8 cellular contexts compared by ENCODE assay signal in the genomic region with DNA sequence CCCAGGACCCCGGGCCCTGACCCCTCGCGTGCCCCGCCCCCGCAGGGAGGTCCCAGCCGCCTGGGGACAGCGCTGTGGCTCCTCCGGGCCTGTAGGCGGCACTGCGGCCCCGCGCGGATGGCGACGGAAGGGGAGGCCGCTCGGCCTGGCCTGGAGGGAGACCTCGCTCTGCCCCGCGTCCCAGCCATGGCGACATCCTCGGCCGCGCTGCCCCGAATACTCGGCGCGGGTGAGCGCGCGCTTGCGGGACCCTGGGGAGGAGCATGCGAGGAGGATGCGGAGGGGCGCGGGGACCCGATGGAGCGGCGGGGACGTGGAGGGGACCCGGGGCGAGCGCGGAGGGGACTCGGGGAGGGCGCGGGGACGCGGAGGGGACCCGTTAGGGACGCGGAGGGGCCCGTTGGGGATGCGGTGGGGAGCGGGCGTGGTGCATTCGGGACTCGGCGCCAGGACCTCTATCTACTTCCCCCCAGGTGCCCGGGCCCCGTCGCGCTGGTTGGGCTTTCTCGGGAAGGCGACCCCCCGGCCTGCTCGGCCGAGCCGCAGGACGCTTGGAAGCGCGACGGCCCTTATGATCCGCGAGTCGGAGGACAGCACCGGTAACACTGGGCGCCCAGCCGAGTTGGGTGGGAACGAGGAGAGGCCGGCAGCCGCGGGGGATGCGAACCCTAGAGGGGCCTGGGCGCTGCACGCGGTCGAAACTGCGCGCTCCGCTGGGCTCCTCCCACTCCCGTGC. TPM values are rescaled to one million over a fixed set of nuclear protein-coding genes. Genes with fewer than 3 reads are reported as not detected.
DNase-seq lines count a peak whose midpoint lies in the region; ATAC-seq and TF ChIP-seq lines count a peak whose summit lies in the region.

TSS of gene MRPS2 (plus strand) at position 158 of the 736 bp plus-strand sequence. CDS start at position 187, 29 bp downstream.

- intact Hi-C loops in heart left ventricle (cut with DNase I) (no loop called here), posterior vena cava (cut with DNase I) (no loop called here)

- DNase-seq in G401 (ENCODE audit: low spot score) (peak; percentile 83), H7 (peak; percentile 99), MG63 (peak; percentile 89), T follicular helper cell (ENCODE audit: low read depth) (peak; percentile 69), adipocyte (ENCODE audit: low read depth) (peak; percentile 95), heart left ventricle (peak; percentile 89 to 95 (median 91)), posterior vena cava (ENCODE audit: low spot score) (peak; percentile 96), upper lobe of left lung (peak; percentile 90 to 98)

- H3K27me3 ChIP-seq in H7 (ENCODE audit: control insufficient read depth, insufficient read depth, low read length) = no peaks in the 10 kb centered on the region; the same call in 1 of the 2 replicates
- no peaks in the 10 kb centered on the region for H3K27me3 ChIP-seq in MG63
- no peaks in the 10 kb centered on the region for H3K27me3 ChIP-seq in adipocyte (replicated peaks; ENCODE audit: control insufficient read depth, insufficient read depth, low read length)
- H3K27me3 ChIP-seq in heart left ventricle = no peaks in the 10 kb centered on the region
- H3K27me3 ChIP-seq in upper lobe of left lung = no peaks in the 10 kb centered on the region

- 0 to 1% (median 1%) methylated on average over 8 to 92 of the region's 92 CpGs for WGBS in heart left ventricle, 4 donors
- WGBS in upper lobe of left lung, 2 donors = 0 to 1% methylated on average over 3 to 14 of the region's 92 CpGs

- in situ Hi-C loops in G401 (cut with HindIII; ENCODE audit: low sequenced_read_pairs) = no loop called here

- H3K4me3 ChIP-seq in H7 (ENCODE audit: insufficient read depth, low read depth, low read length) (peak within 1 kb of the TSS; percentile 87), MG63 (peak within 1 kb of the TSS; percentile 84), adipocyte (ENCODE audit: low read length) (peak within 1 kb of the TSS; percentile 90), heart left ventricle (peak within 1 kb of the TSS; percentile 67 to 98 (median 92)), upper lobe of left lung (peak within 1 kb of the TSS; percentile 80 to 99 (median 88))

- H3K27ac ChIP-seq in heart left ventricle (peak within 1 kb of the TSS; percentile 34 to 91 (median 83)), upper lobe of left lung (peak within 1 kb of the TSS; percentile 80 to 87 (median 84))

- TF ChIP-seq POLR2A in heart left ventricle (IDR thresholded peaks at IDR 0.05) (peak in 1 of 2 donors; percentile 33), upper lobe of left lung (IDR thresholded peaks at IDR 0.05) (peak in 2 of 4 donors; percentile 39 to 63)

- TF ChIP-seq EP300 in upper lobe of left lung (IDR thresholded peaks at IDR 0.05) = no peak

- ATAC-seq in heart left ventricle = peak; percentile 82 to 97 (median 94)
- ATAC-seq in upper lobe of left lung (ENCODE audit: low FRiP score in 2 of 2) = peak; percentile 96 to 98

- TF ChIP-seq CTCF in heart left ventricle (IDR thresholded peaks at IDR 0.05) (peak; percentile 73 to 98 (median 92)), upper lobe of left lung (IDR thresholded peaks at IDR 0.05) (peak; percentile 86 to 98 (median 94))

- H3K9me3 ChIP-seq in MG63 = no peaks in the 10 kb centered on the region
- H3K9me3 ChIP-seq in adipocyte (ENCODE audit: control insufficient read depth, low read length) = no peaks in the 10 kb centered on the region
- no peaks in the 10 kb centered on the region for H3K9me3 ChIP-seq in heart left ventricle
- no peaks in the 10 kb centered on the region for H3K9me3 ChIP-seq in upper lobe of left lung

- peak within 1 kb of the TSS; percentile 94 for H3K9ac ChIP-seq in adipocyte (ENCODE audit: low read length)

- peaks cover 18% of the 10 kb centered on the region for H3K4me1 ChIP-seq in adipocyte (ENCODE audit: control insufficient read depth, insufficient read depth, low read length)
- peaks cover 6 to 33% (median 20%) of the 10 kb centered on the region in 12 donors for H3K4me1 ChIP-seq in heart left ventricle
- H3K4me1 ChIP-seq in upper lobe of left lung = peaks cover 22 to 42% (median 25%) of the 10 kb centered on the region in 4 donors

- H3K36me3 ChIP-seq in H7 (replicated peaks; ENCODE audit: control insufficient read depth, insufficient read depth, low read length) (peaks cover 18% of the 10 kb centered on the region), MG63 (peaks cover 34% of the 10 kb centered on the region), adipocyte (ENCODE audit: control insufficient read depth, insufficient read depth, low read length, severe bottlenecking) (peaks cover 26% of the 10 kb centered on the region), heart left ventricle (peaks cover 0 to 32% (median 27%) of the 10 kb centered on the region in 9 donors), upper lobe of left lung (peaks cover 0 to 37% (median 26%) of the 10 kb centered on the region in 4 donors)

RNA-seq across cellular contexts. Expression of gene MRPS2, which starts in this region (rescaled TPM):
- total RNA-seq in G401 (2014; rRNA removed; shearing (Covaris generic)) = 32.7 and 53.5 TPM in 2 replicates
- 115 and 121 TPM in 2 replicates for total RNA-seq in H7 (2014; rRNA removed; shearing (Covaris generic))
- total RNA-seq in MG63 (2014; rRNA removed; shearing (Covaris generic); ENCODE audit: low replicate concordance) = 20.7 and 24.1 TPM in 2 replicates
- total RNA-seq in heart left ventricle (10 to 100 TPM; 34.1 to 95.2 (median 46.5) TPM), posterior vena cava (10 to 100 TPM; 15.9 to 16.3 TPM), upper lobe of left lung (10 to 100 TPM; 11.1 to 40.6 (median 26.3) TPM)
- 10 to 100 TPM; 48.7 to 95.0 TPM for polyA plus RNA-seq in heart left ventricle

Comparison
In these comparisons a context has a peak if more than half of its experiments do, and no peak if none do; other contexts are left out.
1. Peak in every context shown above with its lines: DNase-seq, ATAC-seq, H3K4me3 ChIP-seq and H3K27ac ChIP-seq.